8 cellular contexts compared by ENCODE assay signal in the genomic region with DNA sequence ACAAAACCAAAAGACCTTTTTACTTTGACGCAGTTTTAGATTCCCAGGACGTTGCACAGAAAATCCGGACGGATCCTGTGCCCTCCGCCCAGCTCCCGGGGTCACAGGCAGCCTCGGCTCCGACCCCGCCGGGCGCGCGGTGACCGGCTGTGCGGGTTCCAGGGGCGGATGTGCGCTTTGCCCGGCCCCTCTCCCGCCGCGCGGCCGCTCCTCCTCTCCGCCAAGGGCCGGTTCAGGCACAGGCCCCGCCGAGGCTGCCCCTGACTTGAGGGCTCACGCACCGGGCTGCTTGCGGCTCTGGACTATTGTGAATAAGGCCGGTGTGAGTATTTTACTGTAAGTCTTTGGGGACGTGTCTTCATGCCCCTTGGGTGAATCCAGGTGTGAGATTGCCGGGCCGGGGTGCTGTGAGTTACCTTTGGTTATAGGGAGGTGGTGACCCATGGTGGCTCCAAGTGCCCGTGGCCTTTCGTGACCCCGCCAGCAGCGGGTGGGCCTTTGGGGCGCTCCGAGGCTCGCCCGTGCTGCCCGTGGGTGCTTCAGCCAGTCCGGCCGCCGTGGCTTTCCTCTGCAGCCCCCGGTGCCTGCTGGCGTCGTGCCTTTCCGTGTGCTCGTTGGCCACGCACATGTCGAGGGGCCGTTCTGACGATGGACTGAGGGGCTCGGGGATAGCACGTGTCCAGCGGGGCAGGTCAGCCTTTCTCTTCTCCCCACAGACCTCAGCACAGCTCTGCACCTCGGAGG. TPM values are rescaled to one million over a fixed set of nuclear protein-coding genes. Genes with fewer than 3 reads are reported as not detected.
DNase-seq lines count a peak whose midpoint lies in the region; ATAC-seq, FAIRE-seq and TF ChIP-seq lines count a peak whose summit lies in the region.

No MANE protein-coding gene starts in this region.

- no peaks in the 10 kb centered on the region for H3K27me3 Mint-ChIP-seq in activated T-cell treated with anti-CD3 and anti-CD28 coated beads, Interleukin-2, amount 50 U/mL, for 4 hours (ENCODE audit: low read depth)
- peaks cover 53% of the 10 kb centered on the region for H3K27me3 Mint-ChIP-seq in astrocyte (ENCODE audit: low read depth, unreplicated experiment)

- H3K36me3 ChIP-seq in astrocyte (ENCODE audit: insufficient read depth, low read length) (no peaks in the 10 kb centered on the region), thymus (ENCODE audit: control insufficient read depth, insufficient read depth) (no peaks in the 10 kb centered on the region)

- peaks cover 16% of the 10 kb centered on the region for H3K9me3 ChIP-seq in astrocyte (ENCODE audit: insufficient read depth, low read depth, low read length)
- H3K9me3 ChIP-seq in thymus (ENCODE audit: control insufficient read depth), result peaks cover 7% of the 10 kb centered on the region

- H3K9me3 Mint-ChIP-seq in activated T-cell treated with anti-CD3 and anti-CD28 coated beads, Interleukin-2, amount 50 U/mL, for 4 hours, result peaks cover 12% of the 10 kb centered on the region
- H3K9me3 Mint-ChIP-seq in astrocyte (ENCODE audit: unreplicated experiment), result peaks cover 13% of the 10 kb centered on the region

- intact Hi-C loops in left colon (cut with DNase I, micrococcal nuclease), result no loop called here

- H3K27ac ChIP-seq in astrocyte (ENCODE audit: low read depth, low read length) (no peak overlapping the region), thymus (ENCODE audit: low read depth) (peak overlapping the region; percentile 88)

- peak; percentile 17 to 20 for ATAC-seq in activated T-cell treated with anti-CD3 and anti-CD28 coated beads, Interleukin-2, amount 50 U/mL, for 4 hours
- ATAC-seq in HG03175 (IDR thresholded peaks at IDR 0.05; ENCODE audit: unreplicated experiment), result peak; percentile 10
- ATAC-seq in left colon, result peak; percentile 38

- peaks cover 6% of the 10 kb centered on the region for H3K27me3 ChIP-seq in astrocyte (ENCODE audit: insufficient read depth, low read length)
- no peaks in the 10 kb centered on the region for H3K27me3 ChIP-seq in thymus (ENCODE audit: control insufficient read depth, insufficient read depth)

- WGBS in thymus, result 40% methylated on average over 59 of the region's 59 CpGs

- H3K79me2 ChIP-seq in astrocyte (ENCODE audit: insufficient read depth, low read length), result no peaks in the 10 kb centered on the region

- H3K4me2 ChIP-seq in astrocyte (ENCODE audit: low read length), result peak overlapping the region; percentile 97

- no peak for TF ChIP-seq CTCF in astrocyte (IDR thresholded peaks at IDR 0.05; ENCODE audit: insufficient read depth, low read depth, low read length)

- no peaks in the 10 kb centered on the region for H4K20me1 ChIP-seq in astrocyte (ENCODE audit: insufficient read depth, low read length)

- peak overlapping the region; percentile 99 for H2AFZ ChIP-seq in astrocyte (ENCODE audit: low read depth, low read length)

- peak overlapping the region; percentile 91 for H3K4me3 Mint-ChIP-seq in activated T-cell treated with anti-CD3 and anti-CD28 coated beads, Interleukin-2, amount 50 U/mL, for 4 hours
- peak overlapping the region; percentile 76 for H3K4me3 Mint-ChIP-seq in astrocyte (ENCODE audit: unreplicated experiment)

- peaks cover 3% of the 10 kb centered on the region for H3K36me3 Mint-ChIP-seq in activated T-cell treated with anti-CD3 and anti-CD28 coated beads, Interleukin-2, amount 50 U/mL, for 4 hours (ENCODE audit: insufficient read depth)
- peaks cover 5% of the 10 kb centered on the region for H3K36me3 Mint-ChIP-seq in astrocyte (ENCODE audit: low read depth, unreplicated experiment)

- DNase-seq in activated T-cell treated with anti-CD3 and anti-CD28 coated beads, Interleukin-2, amount 50 U/mL, for 4 hours, result no peak
- DNase-seq in activated T-cell treated with anti-CD3 and anti-CD28 coated beads, Interleukin-2, amount 50 U/mL, for 1 hour, result no peak
- DNase-seq in astrocyte (ENCODE audit: low read depth), result no peak
- DNase-seq in left colon, result peak in 1 of 2 donors; percentile 50
- DNase-seq in GM19238 (ENCODE audit: insufficient read length, low spot score), result no peak
- DNase-seq in HuH-7 (ENCODE audit: low spot score), result no peak

- no peak for FAIRE-seq in astrocyte (lab: Jason Lieb, UNC)

- H3K27ac Mint-ChIP-seq in astrocyte (ENCODE audit: unreplicated experiment), result no peak overlapping the region

- H3K9ac ChIP-seq in astrocyte (ENCODE audit: low read length), result peak overlapping the region; percentile 63

- peak overlapping the region; percentile 59 for H3K4me3 ChIP-seq in astrocyte (ENCODE audit: insufficient read depth, low read depth, low read length)
- peak overlapping the region; percentile 80 for H3K4me3 ChIP-seq in thymus (ENCODE audit: low read length)

- H3K4me1 ChIP-seq in astrocyte (ENCODE audit: insufficient read depth, low read length) (peaks cover 7% of the 10 kb centered on the region), thymus (ENCODE audit: control insufficient read depth, insufficient read depth, low read length) (peaks cover 36% of the 10 kb centered on the region)

- H3K4me1 Mint-ChIP-seq in activated T-cell treated with anti-CD3 and anti-CD28 coated beads, Interleukin-2, amount 50 U/mL, for 4 hours (ENCODE audit: low read depth), result peaks cover 44% of the 10 kb centered on the region
- H3K4me1 Mint-ChIP-seq in astrocyte (ENCODE audit: low read depth, unreplicated experiment), result no peaks in the 10 kb centered on the region

RNA-seq across cellular contexts. Expression of gene NOC4L, which starts 45.9 kb away (rescaled TPM):
- 10 to 100 TPM; 85.3 to 92.5 (median 89.0) TPM for total RNA-seq in activated T-cell treated with anti-CD3 and anti-CD28 coated beads, Interleukin-2, amount 50 U/mL, for 4 hours
- total RNA-seq in astrocyte (15.7 and 16.5 TPM in 2 replicates), left colon (10 to 100 TPM; 13.3 to 19.9 TPM)
- polyA plus RNA-seq in thymus, result 41.6 TPM

RNA-seq across cellular contexts. Expression of gene DDX51, which starts 46.1 kb away (rescaled TPM):
- total RNA-seq in activated T-cell treated with anti-CD3 and anti-CD28 coated beads, Interleukin-2, amount 50 U/mL, for 4 hours, result 10 to 100 TPM; 71.4 to 83.5 (median 72.8) TPM
- total RNA-seq in astrocyte (8.2 and 10.2 TPM in 2 replicates), left colon (10 to 100 TPM; 15.2 to 16.7 TPM)
- 35.3 TPM for polyA plus RNA-seq in thymus
